Comparison of ENCODE assay signal across 13 cellular contexts in genomic region chr5:172678902-172679301, GRCh38. TPM values are rescaled to one million over a fixed set of nuclear protein-coding genes. Genes with fewer than 3 reads are reported as not detected.
DNase-seq lines count a peak whose midpoint lies in the region; ATAC-seq and TF ChIP-seq lines count a peak whose summit lies in the region.
"Had no signal": no experiment of that assay in that cellular context is flagged by ENCODE, and none has a peak within 500 bp of the region (broad histone marks: within the 10 kb centered on the region; RNA-seq: fewer than 3 reads in every experiment).

No MANE protein-coding gene starts in this region.

- no peak for TF ChIP-seq EP300 in Ishikawa (IDR thresholded peaks at IDR 0.05; ENCODE audit: borderline replicate concordance)
- TF ChIP-seq EP300 in sigmoid colon (IDR thresholded peaks at IDR 0.05): no peak

- TF ChIP-seq POLR2A in sigmoid colon (IDR thresholded peaks at IDR 0.05): no peak

- no peaks in the 10 kb centered on the region for H3K9me3 ChIP-seq in right atrium auricular region
- no peaks in the 10 kb centered on the region for H3K9me3 ChIP-seq in sigmoid colon

- intact Hi-C loops in sigmoid colon (cut with DNase I): no loop called here

- ATAC-seq in HG03196 (IDR thresholded peaks at IDR 0.05; ENCODE audit: unreplicated experiment) (no peak), GM21723 (IDR thresholded peaks at IDR 0.05; ENCODE audit: unreplicated experiment) (no peak)
- ATAC-seq: stimulated activated naive B cell treated with anti-CD40 and anti-IgM and Interleukin-4, amounts not matched to agents 10 μg/mL and 1 μg/mL and 100 μg/mL, for 72 hours had no signal

- TF ChIP-seq CTCF in RWPE1 (conservative IDR thresholded peaks at IDR 0.05; ENCODE audit: low read depth) (no peak), right atrium auricular region (IDR thresholded peaks at IDR 0.05) (no peak), sigmoid colon (IDR thresholded peaks at IDR 0.05) (no peak)

- POLR2A ChIA-PET in RWPE1 (lab: Yijun Ruan, JAX; ENCODE audit: low non-redundant PET): no interaction called here

- H3K36me3 ChIP-seq in right atrium auricular region (peaks cover 13% of the 10 kb centered on the region), sigmoid colon (peaks cover 0 to 25% (median 8%) of the 10 kb centered on the region in 4 donors)

- H3K27ac ChIP-seq in RWPE1 (peak overlapping the region; percentile 0; the same call in 1 of the 2 replicates), right atrium auricular region (peak overlapping the region; percentile 40 to 49), sigmoid colon (peak overlapping the region; percentile 19 to 69 (median 62))

- TF ChIP-seq RAD21 in Ishikawa (IDR thresholded peaks at IDR 0.05; ENCODE audit: low read depth): no peak

- WGBS in sigmoid colon, 2 donors: 42 to 63% methylated on average over 7 of the region's 7 CpGs

- H3K27me3 ChIP-seq in right atrium auricular region (no peaks in the 10 kb centered on the region), sigmoid colon (no peaks in the 10 kb centered on the region)

- DNase-seq in RWPE1 (ENCODE audit: low spot score): no peak
- DNase-seq in right atrium auricular region (ENCODE audit: low spot score): peak; percentile 74
- peak; percentile 88 for DNase-seq in sigmoid colon
- DNase-seq in DMS114 treated with DMSO at 0.1 percent for 48 hours (lab: John Stamatoyannopoulos, UW; ENCODE audit: unreplicated experiment): no peak
- no peak for DNase-seq in dedifferentiated amniotic fluid mesenchymal stem cell (ENCODE audit: extremely low spot score)
- DNase-seq: activated B cell treated with CpG ODN at 0.5 μM for 24 hours; Calu3; foreskin melanocyte; NCI-H146; stimulated activated naive B cell treated with anti-CD40 and anti-IgM and Interleukin-4, amounts not matched to agents 10 μg/mL and 1 μg/mL and 100 μg/mL, for 72 hours had no signal

- H3K4me3 ChIP-seq in right atrium auricular region (no peak overlapping the region), sigmoid colon (no peak overlapping the region)

- CTCF ChIA-PET in RWPE1 (lab: Yijun Ruan, JAX): interaction anchor here (0.6 kb wide), 1 partner anchor 18 kb away, joined by 4 read pairs; no protein-coding TSS in a partner anchor

- peaks cover 0 to 54% of the 10 kb centered on the region in 2 donors for H3K4me1 ChIP-seq in right atrium auricular region
- peaks cover 0 to 54% (median 43%) of the 10 kb centered on the region in 4 donors for H3K4me1 ChIP-seq in sigmoid colon

TF ChIP-seq in Ishikawa, 13 proteins besides CTCF, POLR2A, EP300 and RAD21:
- TF ChIP-seq NFIC (IDR thresholded peaks at IDR 0.05) (peak; percentile 48; the same call in 1 of the 2 replicates), TAF1 (IDR thresholded peaks at IDR 0.05; ENCODE audit: low read depth) (no peak)

RNA-seq across cellular contexts. Expression of gene NEURL1B, which starts 37.8 kb away (rescaled TPM):
- 10 to 100 TPM; 17.9 to 22.4 TPM for total RNA-seq in right atrium auricular region
- total RNA-seq in sigmoid colon: 10 to 100 TPM; 32.9 to 53.2 (median 45.6) TPM
- polyA plus RNA-seq in sigmoid colon: 10 to 100 TPM; 12.6 to 29.6 (median 26.6) TPM

Comparison
In these comparisons a context has a peak if more than half of its experiments do, and no peak if none do; other contexts are left out.
1. DNase-seq: peak in right atrium auricular region (single experiment) and sigmoid colon (single experiment); none in RWPE1 (single experiment), DMS114 treated with DMSO at 0.1 percent for 48 hours (single experiment) and dedifferentiated amniotic fluid mesenchymal stem cell (single experiment).
2. H3K27ac ChIP-seq: peak in every context shown above with its lines; median percentile 62 in sigmoid colon; 44 in right atrium auricular region; 0 in RWPE1.